Comparison of ENCODE assay signal across 4 cellular contexts in the genomic region with DNA sequence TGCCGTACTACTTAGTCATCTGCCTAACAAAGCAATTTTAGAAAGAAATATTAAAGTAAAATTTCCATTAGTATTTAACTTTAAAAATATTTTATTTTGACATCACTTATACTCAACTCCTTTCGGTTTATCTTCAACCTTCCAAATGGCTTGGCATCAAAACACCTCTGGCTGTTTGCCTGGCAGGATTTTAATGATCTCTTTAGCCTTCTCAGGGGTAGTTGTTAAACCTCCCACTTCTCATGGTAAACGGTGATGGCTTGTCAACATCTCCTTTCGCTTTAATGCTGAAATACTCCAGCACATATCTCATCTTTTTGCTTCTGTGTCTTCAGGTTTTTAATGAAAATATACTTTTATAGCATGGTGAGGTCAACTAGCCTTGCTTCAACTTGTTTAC.
"Had no signal": no experiment of that assay in that cellular context is flagged by ENCODE, and none has a peak within 500 bp of the region (broad histone marks: within the 10 kb centered on the region; RNA-seq: fewer than 3 reads in every experiment).

No MANE protein-coding gene starts in this region.

- DNase-seq: H9, IMR-90 had no signal

- H3K4me3 ChIP-seq: GM23338, K562 had no signal

- ATAC-seq: GM23338, K562 had no signal
